19 cellular contexts compared by ENCODE assay signal in the genomic region with DNA sequence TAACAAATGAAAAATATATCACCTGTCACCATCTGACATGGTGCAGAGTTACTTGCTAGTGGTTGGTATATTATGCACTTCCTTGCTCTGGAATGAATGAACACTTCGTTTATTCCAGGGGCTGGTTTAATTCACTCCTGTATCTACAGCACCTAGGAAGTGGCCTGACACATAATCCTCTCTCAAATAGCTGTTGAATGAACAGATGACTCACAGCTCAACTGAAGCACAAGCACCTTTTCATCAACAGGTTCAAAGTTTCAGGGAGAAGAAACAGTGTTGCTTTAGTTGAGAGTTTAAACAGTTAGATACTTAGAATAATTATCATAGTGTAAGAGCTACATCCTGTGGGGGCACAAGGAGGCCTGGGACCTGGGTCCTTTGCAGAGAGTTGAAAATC.
"Had no signal": no experiment of that assay in that cellular context is flagged by ENCODE, and none has a peak within 500 bp of the region (broad histone marks: within the 10 kb centered on the region; RNA-seq: fewer than 3 reads in every experiment).

No MANE protein-coding gene starts in this region.

- ATAC-seq: activated CD8-positive, alpha-beta T cell treated with anti-CD3 and anti-CD28 coated beads, Interleukin-2, amount 10 ng/mL, durations not matched to agents 7 days and 5 days; body of pancreas; psoas muscle; stimulated activated memory B cell treated with anti-CD40 and anti-IgM and Interleukin-4, amounts not matched to agents 10 μg/mL and 1 μg/mL and 100 μg/mL, for 72 hours had no signal

- H3K27ac Mint-ChIP-seq: activated B cell treated with CpG ODN at 0.5 μM for 24 hours; activated CD8-positive, alpha-beta T cell treated with anti-CD3 and anti-CD28 coated beads, Interleukin-2, amount 10 ng/mL, durations not matched to agents 7 days and 5 days; activated naive CD8-positive, alpha-beta T cell; nephron; stimulated activated memory B cell treated with anti-CD40 and anti-IgM and Interleukin-4, amounts not matched to agents 10 μg/mL and 1 μg/mL and 100 μg/mL, for 72 hours had no signal

- H3K27me3 ChIP-seq: body of pancreas, colonic mucosa, esophagus muscularis mucosa, tibial artery, uterus had no signal

- H3K4me3 ChIP-seq: body of pancreas, colonic mucosa, esophagus muscularis mucosa, psoas muscle, tibial artery, uterus had no signal

- H3K4me1 Mint-ChIP-seq: activated B cell treated with CpG ODN at 0.5 μM for 24 hours; nephron; stimulated activated memory B cell treated with anti-CD40 and anti-IgM and Interleukin-4, amounts not matched to agents 10 μg/mL and 1 μg/mL and 100 μg/mL, for 72 hours had no signal

- H3K4me3 Mint-ChIP-seq: activated B cell treated with CpG ODN at 0.5 μM for 24 hours; activated CD8-positive, alpha-beta T cell treated with anti-CD3 and anti-CD28 coated beads, Interleukin-2, amount 10 ng/mL, durations not matched to agents 7 days and 5 days; activated naive CD8-positive, alpha-beta T cell; nephron; stimulated activated memory B cell treated with anti-CD40 and anti-IgM and Interleukin-4, amounts not matched to agents 10 μg/mL and 1 μg/mL and 100 μg/mL, for 72 hours had no signal

- H3K4me1 ChIP-seq: colonic mucosa, esophagus muscularis mucosa, psoas muscle, tibial artery, uterus had no signal

- H3K36me3 ChIP-seq: colonic mucosa, esophagus muscularis mucosa, tibial artery, uterus had no signal

- H3K36me3 Mint-ChIP-seq: activated naive CD8-positive, alpha-beta T cell; stimulated activated memory B cell treated with anti-CD40 and anti-IgM and Interleukin-4, amounts not matched to agents 10 μg/mL and 1 μg/mL and 100 μg/mL, for 72 hours had no signal

- H3K9me3 ChIP-seq: body of pancreas, colonic mucosa, uterus had no signal

- H3K27ac ChIP-seq: body of pancreas, colonic mucosa, esophagus muscularis mucosa, psoas muscle, tibial artery, uterus had no signal

- DNase-seq: activated B cell treated with CpG ODN at 0.5 μM for 24 hours; activated CD4-positive, alpha-beta T cell treated with anti-CD3 and anti-CD28 coated beads for 48 hours; activated CD8-positive, alpha-beta memory T cell treated with anti-CD3 and anti-CD28 coated beads, Interleukin-2, amount 50 U/mL, for 4 hours; activated CD8-positive, alpha-beta T cell treated with anti-CD3 and anti-CD28 coated beads, Interleukin-2, amount 10 ng/mL, durations not matched to agents 7 days and 5 days; activated gamma-delta T cell; activated T-cell treated with anti-CD3 and anti-CD28 coated beads, Interleukin-2, amount 50 U/mL, for 48 hours; amniotic stem cell; body of pancreas; central memory CD4-positive, alpha-beta T cell; colonic mucosa; hypothalamus; psoas muscle; stimulated activated CD4-positive, alpha-beta T cell treated with anti-CD3 and anti-CD28 coated beads, Interleukin-12 subunit alpha, Interleukin-12 subunit beta, amount 100 ng/mL, for 4 hours; tibial artery; uterus had no signal
